In the genomic region with DNA sequence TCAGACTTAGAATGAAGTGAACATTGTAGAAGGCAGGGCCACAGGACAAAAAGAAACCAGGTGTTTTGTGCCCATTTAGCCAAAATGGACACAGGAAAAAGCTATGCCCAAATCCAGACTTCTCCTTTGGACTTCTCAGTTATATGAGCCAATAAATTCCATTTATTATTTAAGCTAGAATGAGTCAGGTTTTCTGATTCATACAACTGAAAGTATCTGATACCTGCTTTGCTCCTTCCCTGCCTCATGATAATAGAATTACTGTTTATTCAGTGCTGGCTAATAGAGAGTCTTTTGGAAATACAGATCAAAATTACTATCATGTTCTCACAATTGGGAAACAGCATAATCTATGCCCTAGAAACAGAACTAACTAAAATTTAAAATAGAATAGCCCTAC, we compare ENCODE assay signal across 25 cellular contexts. TPM values are rescaled to one million over a fixed set of nuclear protein-coding genes. Genes with fewer than 3 reads are reported as not detected.
DNase-seq lines count a peak whose midpoint lies in the region; ATAC-seq and TF ChIP-seq lines count a peak whose summit lies in the region.
"Had no signal": no experiment of that assay in that cellular context is flagged by ENCODE, and none has a peak within 500 bp of the region (broad histone marks: within the 10 kb centered on the region; RNA-seq: fewer than 3 reads in every experiment).

No MANE protein-coding gene starts in this region.

- H3K27ac Mint-ChIP-seq in activated T-cell treated with anti-CD3 and anti-CD28 coated beads, Interleukin-2, amount 50 U/mL, for 24 hours: peak overlapping the region; percentile 51
- H3K27ac Mint-ChIP-seq: activated naive CD8-positive, alpha-beta T cell treated with anti-CD3 and anti-CD28 coated beads, Interleukin-2, amount 10 ng/mL, durations not matched to agents 7 days and 5 days; T-helper 17 cell had no signal

- no peaks in the 10 kb centered on the region for H3K79me2 ChIP-seq in PC-3 (ENCODE audit: low read length)

- peak overlapping the region; percentile 90 for H3K27ac ChIP-seq in PC-3 (ENCODE audit: low read length)
- H3K27ac ChIP-seq: cardiac muscle cell, heart left ventricle, psoas muscle, SJCRH30, suprapubic skin had no signal

- H3K9me3 Mint-ChIP-seq in activated T-cell treated with anti-CD3 and anti-CD28 coated beads, Interleukin-2, amount 50 U/mL, for 24 hours: peaks cover 5% of the 10 kb centered on the region
- H3K9me3 Mint-ChIP-seq in activated T-cell treated with anti-CD3 and anti-CD28 coated beads, Interleukin-2, amount 50 U/mL, for 4 hours: no peaks in the 10 kb centered on the region
- H3K9me3 Mint-ChIP-seq: activated naive CD8-positive, alpha-beta T cell treated with anti-CD3 and anti-CD28 coated beads, Interleukin-2, amount 10 ng/mL, durations not matched to agents 7 days and 5 days had no signal

- H3K4me3 Mint-ChIP-seq in activated T-cell treated with anti-CD3 and anti-CD28 coated beads, Interleukin-2, amount 50 U/mL, for 24 hours: no peak overlapping the region
- no peak overlapping the region for H3K4me3 Mint-ChIP-seq in activated T-cell treated with anti-CD3 and anti-CD28 coated beads, Interleukin-2, amount 50 U/mL, for 4 hours
- H3K4me3 Mint-ChIP-seq: activated naive CD8-positive, alpha-beta T cell treated with anti-CD3 and anti-CD28 coated beads, Interleukin-2, amount 10 ng/mL, durations not matched to agents 7 days and 5 days; nephron; T-helper 17 cell had no signal

- POLR2A ChIA-PET in PC-3 (lab: Charles Lee; ENCODE audit: unreplicated experiment): interaction anchor here (0.6 kb wide), 1 partner anchor 97 kb away, joined by 3 read pairs; no protein-coding TSS in a partner anchor

- H3F3A ChIP-seq in PC-3 (ENCODE audit: low read length, unreplicated experiment): peaks cover 11% of the 10 kb centered on the region

- TF ChIP-seq CTCF in PC-3 (conservative IDR thresholded peaks at IDR 0.05; ENCODE audit: low read depth, low read length): no peak

- H3K36me3 Mint-ChIP-seq in activated T-cell treated with anti-CD3 and anti-CD28 coated beads, Interleukin-2, amount 50 U/mL, for 24 hours (ENCODE audit: low read depth): peaks cover 3% of the 10 kb centered on the region
- H3K36me3 Mint-ChIP-seq in activated T-cell treated with anti-CD3 and anti-CD28 coated beads, Interleukin-2, amount 50 U/mL, for 4 hours (ENCODE audit: insufficient read depth): no peaks in the 10 kb centered on the region
- H3K36me3 Mint-ChIP-seq: activated naive CD8-positive, alpha-beta T cell treated with anti-CD3 and anti-CD28 coated beads, Interleukin-2, amount 10 ng/mL, durations not matched to agents 7 days and 5 days had no signal

- H3K9ac ChIP-seq in PC-3 (ENCODE audit: low read length): peak overlapping the region; percentile 69

- no peaks in the 10 kb centered on the region for H3K36me3 ChIP-seq in PC-3 (ENCODE audit: low read depth, low read length)
- H3K36me3 ChIP-seq: cardiac muscle cell, heart left ventricle, SJCRH30, suprapubic skin had no signal

- no peaks in the 10 kb centered on the region for H3K27me3 ChIP-seq in PC-3 (ENCODE audit: low read length)
- H3K27me3 ChIP-seq: cardiac muscle cell, heart left ventricle, SJCRH30, suprapubic skin had no signal

- H3K9me2 ChIP-seq in PC-3 (replicated peaks; ENCODE audit: low read length): no peaks in the 10 kb centered on the region

- H3K27me3 Mint-ChIP-seq in activated T-cell treated with anti-CD3 and anti-CD28 coated beads, Interleukin-2, amount 50 U/mL, for 24 hours: no peaks in the 10 kb centered on the region
- no peaks in the 10 kb centered on the region for H3K27me3 Mint-ChIP-seq in activated T-cell treated with anti-CD3 and anti-CD28 coated beads, Interleukin-2, amount 50 U/mL, for 4 hours (ENCODE audit: low read depth)
- H3K27me3 Mint-ChIP-seq: activated naive CD8-positive, alpha-beta T cell treated with anti-CD3 and anti-CD28 coated beads, Interleukin-2, amount 10 ng/mL, durations not matched to agents 7 days and 5 days had no signal

- H4K20me1 ChIP-seq in PC-3 (ENCODE audit: low read length): no peaks in the 10 kb centered on the region

- peaks cover 76% of the 10 kb centered on the region for H3K4me1 Mint-ChIP-seq in activated T-cell treated with anti-CD3 and anti-CD28 coated beads, Interleukin-2, amount 50 U/mL, for 24 hours (ENCODE audit: low read depth)
- peaks cover 50% of the 10 kb centered on the region for H3K4me1 Mint-ChIP-seq in activated T-cell treated with anti-CD3 and anti-CD28 coated beads, Interleukin-2, amount 50 U/mL, for 4 hours (ENCODE audit: low read depth)

- no peak overlapping the region for H3K4me3 ChIP-seq in PC-3 (ENCODE audit: low read length)
- H3K4me3 ChIP-seq: cardiac muscle cell, heart left ventricle, psoas muscle, SJCRH30, suprapubic skin had no signal

- CTCF ChIA-PET in PC-3 (lab: Charles Lee): no interaction called here

- peak overlapping the region; percentile 75 for H3K4me2 ChIP-seq in PC-3 (ENCODE audit: low read length)

- peaks cover 37% of the 10 kb centered on the region for H3K4me1 ChIP-seq in PC-3 (ENCODE audit: insufficient read depth, low read length)
- H3K4me1 ChIP-seq: Caco-2, psoas muscle, suprapubic skin had no signal

- intact Hi-C loops in PC-3 (cut with micrococcal nuclease): loop anchor here (2.0 kb wide), 1 partner anchor 29 kb away; no protein-coding TSS in a partner anchor

- no peak overlapping the region for H2AFZ ChIP-seq in PC-3 (ENCODE audit: low read length)

- BruUV-seq in PC-3 (replicated peaks; lab: Mats Ljungman, UMichigan): no TSS peak

- DNase-seq in activated T-cell treated with anti-CD3 and anti-CD28 coated beads, Interleukin-2, amount 50 U/mL, for 24 hours: no peak
- no peak for DNase-seq in activated T-cell treated with anti-CD3 and anti-CD28 coated beads, Interleukin-2, amount 50 U/mL, for 4 hours
- peak; percentile 86 for DNase-seq in PC-3
- peak; percentile 71 for DNase-seq in renal cortical epithelial cell (ENCODE audit: low read depth)
- no peak for DNase-seq in pons (ENCODE audit: low spot score)
- no peak for DNase-seq in SIG-M5 treated with dmso at 0.1 percent for 504 hours (lab: John Stamatoyannopoulos, UW; ENCODE audit: unreplicated experiment)
- DNase-seq: activated CD4-positive, alpha-beta T cell treated with anti-CD3 and anti-CD28 coated beads for 4 hours; activated naive CD8-positive, alpha-beta T cell treated with anti-CD3 and anti-CD28 coated beads, Interleukin-2, amount 10 ng/mL, durations not matched to agents 7 days and 5 days; Caco-2; cortex of kidney; heart left ventricle; left ventricle myocardium superior; NCI-H1694; NCI-H2227 treated with DMSO at 0.1 percent for 48 hours; NCI-H748 treated with DMSO at 0.1 percent for 48 hours; psoas muscle; SJCRH30; T-helper 17 cell had no signal

- no peak for ATAC-seq in activated T-cell treated with anti-CD3 and anti-CD28 coated beads, Interleukin-2, amount 50 U/mL, for 4 hours
- ATAC-seq in PC-3: peak; percentile 87
- ATAC-seq in esophagus mucosa: peak; percentile 32
- no peak for ATAC-seq in HG02970 (IDR thresholded peaks at IDR 0.05; ENCODE audit: low FRiP score, unreplicated experiment)
- ATAC-seq: heart left ventricle, left ventricle myocardium superior, psoas muscle, T-helper 17 cell had no signal

- no peaks in the 10 kb centered on the region for H3K9me3 ChIP-seq in PC-3 (ENCODE audit: low read length)
- H3K9me3 ChIP-seq: Caco-2, heart left ventricle, psoas muscle, SJCRH30, suprapubic skin had no signal

RNA-seq across cellular contexts. Expression of a gene that starts 8.7 kb away (rescaled TPM):
- 10 to 100 TPM; 31.1 to 40.2 (median 38.7) TPM for total RNA-seq in activated T-cell treated with anti-CD3 and anti-CD28 coated beads, Interleukin-2, amount 50 U/mL, for 4 hours
- total RNA-seq in PC-3 (2014; rRNA removed) (23.0 and 30.9 TPM in 2 replicates), esophagus mucosa (41.7 TPM), renal cortical epithelial cell (169 and 332 TPM in 2 replicates)

RNA-seq across cellular contexts. Expression of a gene that starts 36.1 kb away (rescaled TPM):
- not detected for total RNA-seq in activated T-cell treated with anti-CD3 and anti-CD28 coated beads, Interleukin-2, amount 50 U/mL, for 4 hours
- total RNA-seq in PC-3 (2014; rRNA removed): not detected in 2 replicates
- total RNA-seq in esophagus mucosa: not detected
- not detected in 2 replicates for total RNA-seq in renal cortical epithelial cell
- total RNA-seq: activated naive CD8-positive, alpha-beta T cell treated with anti-CD3 and anti-CD28 coated beads, Interleukin-2, amount 10 ng/mL, durations not matched to agents 7 days and 5 days; Caco-2; cardiac muscle cell; Daoy; H4; heart left ventricle; left ventricle myocardium superior; psoas muscle; SJCRH30; T-helper 17 cell had no signal

Comparison
In these comparisons a context has a peak if more than half of its experiments do, and no peak if none do; other contexts are left out.
1. DNase-seq: peak in PC-3 (single experiment) and renal cortical epithelial cell (single experiment); none in activated T-cell treated with anti-CD3 and anti-CD28 coated beads, Interleukin-2, amount 50 U/mL, for 24 hours (single experiment), activated T-cell treated with anti-CD3 and anti-CD28 coated beads, Interleukin-2, amount 50 U/mL, for 4 hours (single experiment), pons (single experiment) and SIG-M5 treated with dmso at 0.1 percent for 504 hours (single experiment).
2. ATAC-seq: peak in PC-3 (single experiment) and esophagus mucosa (single experiment); none in activated T-cell treated with anti-CD3 and anti-CD28 coated beads, Interleukin-2, amount 50 U/mL, for 4 hours (0 of 2) and HG02970 (single experiment).